8 cellular contexts compared by ENCODE assay signal in genomic region chr6:73521351-73522254, GRCh38.
A peak's percentile ranks its signal among the peaks of the same experiment; 100 is the strongest.
DNase-seq lines count a peak whose midpoint lies in the region; ATAC-seq and TF ChIP-seq lines count a peak whose summit lies in the region.

No MANE protein-coding gene starts in this region.

- H3K4me3 ChIP-seq in AG09309 (ENCODE audit: control insufficient read depth, low read depth, low read length) = peak overlapping the region; percentile 52
- peak overlapping the region; percentile 78 to 91 for H3K4me3 ChIP-seq in muscle layer of duodenum (ENCODE audit: low read depth in 1 of 2, low read length in 2 of 2)
- peak overlapping the region; percentile 81 to 98 for H3K4me3 ChIP-seq in stomach smooth muscle (ENCODE audit: low read length in 2 of 2)

- ATAC-seq in GM18870 (IDR thresholded peaks at IDR 0.05; ENCODE audit: unreplicated experiment) (peak; percentile 27), HG03095 (IDR thresholded peaks at IDR 0.05; ENCODE audit: unreplicated experiment) (peak; percentile 40)

- DNase-seq in AG09309 (ENCODE audit: low read depth) (peak; percentile 59), NCI-H345 (lab: John Stamatoyannopoulos, UW) (peak; percentile 81), epithelial cell of prostate (ENCODE audit: low read depth, low spot score) (no peak)
- peak; percentile 62 to 67 for DNase-seq in activated CD4-positive, alpha-beta T cell treated with anti-CD3 and anti-CD28 coated beads, Interleukin-2, amount 50 U/mL, for 4 hours

- TF ChIP-seq CTCF in AG09309 (IDR thresholded peaks at IDR 0.05; ENCODE audit: control insufficient read depth, insufficient read depth, low read depth, low read length, missing control alignments) = no peak

- peaks cover 30 to 41% of the 10 kb centered on the region in 2 donors for H3K36me3 ChIP-seq in muscle layer of duodenum (ENCODE audit: control insufficient read depth in 1 of 2, insufficient read depth in 2 of 2, low read length in 2 of 2)
- H3K36me3 ChIP-seq in stomach smooth muscle (ENCODE audit: control insufficient read depth in 2 of 2, insufficient read depth in 2 of 2, low read length in 2 of 2) = peaks cover 14 to 30% of the 10 kb centered on the region in 2 donors

- H3K27ac ChIP-seq in epithelial cell of prostate (peak overlapping the region; percentile 99), muscle layer of duodenum (ENCODE audit: low read length) (peak overlapping the region; percentile 99), stomach smooth muscle (ENCODE audit: low read length) (peak overlapping the region; percentile 99)

- H3K9me3 ChIP-seq in muscle layer of duodenum (ENCODE audit: control insufficient read depth in 1 of 2, low read length in 2 of 2) = no peaks in the 10 kb centered on the region
- no peaks in the 10 kb centered on the region for H3K9me3 ChIP-seq in stomach smooth muscle (ENCODE audit: control insufficient read depth in 2 of 2, low read length in 2 of 2)

- H3K4me1 ChIP-seq in muscle layer of duodenum (ENCODE audit: control insufficient read depth in 1 of 2, insufficient read depth in 2 of 2, low read length in 2 of 2) (peaks cover 15 to 26% of the 10 kb centered on the region in 2 donors), stomach smooth muscle (ENCODE audit: control insufficient read depth, insufficient read depth, low read length) (peaks cover 37% of the 10 kb centered on the region)

- H3K27me3 ChIP-seq in muscle layer of duodenum (ENCODE audit: low read depth, low read length) = no peaks in the 10 kb centered on the region
- H3K27me3 ChIP-seq in stomach smooth muscle (ENCODE audit: control insufficient read depth in 1 of 2, insufficient read depth in 2 of 2, low read length in 2 of 2) = no peaks in the 10 kb centered on the region

- peak overlapping the region; percentile 92 to 96 for H3K9ac ChIP-seq in stomach smooth muscle (ENCODE audit: low read length in 2 of 2)
